Comparison of ENCODE assay signal across 8 cellular contexts in genomic region chr17:73091410-73091769, GRCh38. TPM values are rescaled to one million over a fixed set of nuclear protein-coding genes. Genes with fewer than 3 reads are reported as not detected.
A peak's percentile ranks its signal among the peaks of the same experiment; 100 is the strongest.
DNase-seq lines count a peak whose midpoint lies in the region; ATAC-seq, FAIRE-seq and TF ChIP-seq lines count a peak whose summit lies in the region.

No MANE protein-coding gene starts in this region.

- H3K27me3 Mint-ChIP-seq in naive thymus-derived CD8-positive, alpha-beta T cell, result peaks cover 0 to 11% (median 0%) of the 10 kb centered on the region in 5 donors

- H3K36me3 Mint-ChIP-seq in naive thymus-derived CD8-positive, alpha-beta T cell, result peaks cover 8 to 21% (median 15%) of the 10 kb centered on the region in 3 donors

- H3K79me2 ChIP-seq in KMS-11 (ENCODE audit: insufficient read depth, low read depth), result peaks cover 7% of the 10 kb centered on the region

- no peaks in the 10 kb centered on the region for H3K9me3 Mint-ChIP-seq in naive thymus-derived CD8-positive, alpha-beta T cell

- peak overlapping the region; percentile 79; the same call in 1 of the 2 replicates for H3K9ac ChIP-seq in KMS-11

- H3K4me2 ChIP-seq in KMS-11, result peak overlapping the region; percentile 98

- H3K36me3 ChIP-seq in KMS-11 (ENCODE audit: insufficient read depth), result no peaks in the 10 kb centered on the region

- peak overlapping the region in 7 of 10 donors; percentile 24 to 98 (median 81) for H3K27ac Mint-ChIP-seq in naive thymus-derived CD8-positive, alpha-beta T cell

- peaks cover 7% of the 10 kb centered on the region for H3K4me1 ChIP-seq in KMS-11 (ENCODE audit: low read depth, poor library complexity, severe bottlenecking)

- FAIRE-seq in RCC 7860 (lab: Jason Lieb, UNC), result no peak

- H4K20me1 ChIP-seq in KMS-11 (ENCODE audit: insufficient read depth), result no peaks in the 10 kb centered on the region

- H3K27ac ChIP-seq in KMS-11 (no peak overlapping the region), cingulate gyrus (ENCODE audit: low read depth, low read length) (peak overlapping the region; percentile 94)

- H3K4me3 ChIP-seq in AG04449 (ENCODE audit: low read depth, low read length), result peak overlapping the region; percentile 87
- H3K4me3 ChIP-seq in KMS-11 (IDR thresholded peaks at IDR 0.05; ENCODE audit: insufficient read depth, low read depth, low read length), result no peak overlapping the region

- CTCF ChIA-PET in AG04449 (lab: Yijun Ruan, JAX), result interaction anchor here (1.0 to 2.7 kb wide), 3 partner anchors 10 to 105 kb away, joined by 3 to 13 read pairs (median 4); no protein-coding TSS in a partner anchor

- TF ChIP-seq CTCF in AG04449 (IDR thresholded peaks at IDR 0.05; ENCODE audit: insufficient read depth, low read length, missing control alignments) (no peak), KMS-11 (conservative IDR thresholded peaks at IDR 0.05; ENCODE audit: low read depth, low read length) (no peak)

- H3K4me1 Mint-ChIP-seq in naive thymus-derived CD8-positive, alpha-beta T cell, result peaks cover 23 to 46% (median 39%) of the 10 kb centered on the region in 4 donors

- POLR2A ChIA-PET in AG04449 (lab: Yijun Ruan, JAX), result no interaction called here
- POLR2A ChIA-PET in naive thymus-derived CD8-positive, alpha-beta T cell (lab: Charles Lee), result no interaction called here

- DNase-seq in AG04449 (ENCODE audit: low read depth, low spot score) (no peak), NOMO-1 (lab: John Stamatoyannopoulos, UW; ENCODE audit: unreplicated experiment in 2 of 2) (no peak), NOMO-1 treated with dmso at 0.1 percent for 144 hours (lab: John Stamatoyannopoulos, UW; ENCODE audit: unreplicated experiment) (no peak), RCC 7860 (ENCODE audit: low spot score) (no peak)
- DNase-seq in naive thymus-derived CD8-positive, alpha-beta T cell, result no peak
- no peak for DNase-seq in central memory CD4-positive, alpha-beta T cell

- ATAC-seq in naive thymus-derived CD8-positive, alpha-beta T cell, result no peak

- H2AFZ ChIP-seq in KMS-11 (ENCODE audit: low read depth), result peak overlapping the region; percentile 70; the same call in 1 of the 2 replicates

- H3K27me3 ChIP-seq in KMS-11 (ENCODE audit: insufficient read depth, low read depth), result no peaks in the 10 kb centered on the region

- peak overlapping the region; percentile 93 to 100 (median 98) for H3K4me3 Mint-ChIP-seq in naive thymus-derived CD8-positive, alpha-beta T cell

RNA-seq across cellular contexts. Expression of gene SLC39A11, which starts 1.1 kb away (rescaled TPM):
- total RNA-seq in naive thymus-derived CD8-positive, alpha-beta T cell, result 10 to 100 TPM; 11.3 to 14.4 TPM
- 10 to 100 TPM in 1 of 3 donors, 1 to 10 TPM in 2; 6.2 to 10.3 (median 6.6) TPM for polyA plus RNA-seq in naive thymus-derived CD8-positive, alpha-beta T cell
